In the genomic region with DNA sequence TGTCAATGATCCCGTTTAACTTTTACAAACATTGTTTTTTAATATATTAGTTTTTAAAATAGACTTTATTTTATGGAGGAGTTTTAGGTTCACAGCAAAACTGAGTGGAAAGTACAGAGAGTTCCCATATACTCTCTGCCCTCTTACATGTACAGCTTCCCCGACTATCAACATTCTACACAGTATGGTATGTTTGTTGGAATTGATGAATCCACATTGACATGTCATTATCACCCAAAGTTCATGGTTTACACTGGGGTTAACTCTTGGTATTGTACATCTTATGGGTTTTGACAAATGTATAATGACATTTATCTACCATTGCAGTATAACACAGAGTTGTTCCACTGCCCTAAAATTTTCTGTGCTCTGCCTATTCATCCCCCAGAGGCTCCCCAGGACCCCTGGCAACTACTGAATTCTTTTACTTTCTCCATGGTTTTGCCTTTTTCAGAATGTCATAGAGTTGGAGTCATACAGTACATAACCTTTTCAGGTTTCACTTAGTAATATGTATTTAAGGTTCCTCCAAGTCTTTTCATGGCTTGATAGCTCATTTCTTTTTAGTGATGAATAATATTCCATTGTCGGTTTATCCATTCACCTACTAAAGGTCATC, we compare ENCODE assay signal across 22 cellular contexts.
"Had no signal": no experiment of that assay in that cellular context is flagged by ENCODE, and none has a peak within 500 bp of the region (broad histone marks: within the 10 kb centered on the region; RNA-seq: fewer than 3 reads in every experiment).

No MANE protein-coding gene starts in this region.

- H3K9me3 Mint-ChIP-seq: dendritic cell treated with granulocyte-macrophage colony-stimulating factor and Interleukin-4, amounts not matched to agents 40 ng/mL and 50 ng/mL, for 4 days; naive thymus-derived CD4-positive, alpha-beta T cell; nephron had no signal

- DNase-seq: colonic mucosa; effector CD8-positive, alpha-beta T cell; endodermal cell; foreskin keratinocyte; heart left ventricle; kidney; mesenchymal stem cell; midbrain; naive thymus-derived CD4-positive, alpha-beta T cell; nucleus accumbens; stimulated activated CD4-positive, alpha-beta T cell treated with anti-CD3 and anti-CD28 coated beads, Interleukin-12 subunit alpha, Interleukin-12 subunit beta, amount 100 ng/mL, for 4 hours; stimulated activated CD4-positive, alpha-beta T cell treated with anti-CD3 and anti-CD28 coated beads, Interleukin-1b, Interleukin-23, amount 100 ng/mL, for 48 hours; stimulated activated CD4-positive, alpha-beta T cell treated with anti-CD3 and anti-CD28 coated beads, Interleukin-4, amount 100 ng/mL, for 1 hour; stimulated activated CD8-positive, alpha-beta memory T cell treated with anti-CD3 and anti-CD28 coated beads, Interleukin-4, amount 100 ng/mL, for 48 hours; stomach; thyroid gland; trophoblast cell had no signal

- H3K27me3 Mint-ChIP-seq: dendritic cell treated with granulocyte-macrophage colony-stimulating factor and Interleukin-4, amounts not matched to agents 40 ng/mL and 50 ng/mL, for 4 days; naive thymus-derived CD4-positive, alpha-beta T cell had no signal

- ATAC-seq: foreskin keratinocyte; gastroesophageal sphincter; heart left ventricle; left lobe of liver; naive thymus-derived CD4-positive, alpha-beta T cell; sciatic nerve had no signal

- H3K27ac Mint-ChIP-seq: dendritic cell treated with granulocyte-macrophage colony-stimulating factor and Interleukin-4, amounts not matched to agents 40 ng/mL and 50 ng/mL, for 4 days; endodermal cell; nephron had no signal

- H3K4me3 Mint-ChIP-seq: dendritic cell treated with granulocyte-macrophage colony-stimulating factor and Interleukin-4, amounts not matched to agents 40 ng/mL and 50 ng/mL, for 4 days; endodermal cell; naive thymus-derived CD4-positive, alpha-beta T cell; nephron had no signal

- H3K4me1 Mint-ChIP-seq: nephron had no signal
